In the genomic region with DNA sequence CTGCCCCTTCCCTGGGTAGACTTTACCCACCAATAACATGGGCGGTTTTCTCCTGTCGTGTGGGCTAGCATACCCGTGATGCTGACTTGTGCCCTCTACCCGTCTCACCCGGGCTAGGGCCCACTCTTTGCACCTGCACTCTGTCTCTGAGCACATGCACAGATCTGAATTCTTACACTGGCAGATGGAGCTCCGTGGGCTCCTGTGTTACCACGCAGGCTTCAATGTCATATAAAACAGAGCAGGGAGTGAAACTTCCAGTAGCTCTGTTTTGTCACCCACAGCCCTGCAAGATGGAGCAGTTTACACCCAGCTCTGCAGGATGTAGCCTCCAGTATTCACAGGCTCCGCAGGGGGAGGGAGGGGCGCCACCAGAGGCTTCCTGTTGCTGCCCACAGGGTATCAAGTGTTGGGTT, we compare ENCODE assay signal across 8 cellular contexts. TPM values are rescaled to one million over a fixed set of nuclear protein-coding genes. Genes with fewer than 3 reads are reported as not detected.
DNase-seq lines count a peak whose midpoint lies in the region; ATAC-seq and TF ChIP-seq lines count a peak whose summit lies in the region.

No MANE protein-coding gene starts in this region.

- intact Hi-C loops in mammary epithelial cell (cut with micrococcal nuclease) = no loop called here
- intact Hi-C loops in psoas muscle (cut with DNase I) = no loop called here

- in situ Hi-C loops in mammary epithelial cell (cut with MboI; ENCODE audit: low sequenced_read_pairs in 2 of 2) = no loop called here

- H3K27ac ChIP-seq in SU-DHL-6 (ENCODE audit: low read depth, low read length) (no peak overlapping the region), mammary epithelial cell (ENCODE audit: insufficient read depth, low read depth, low read length) (no peak overlapping the region), psoas muscle (no peak overlapping the region)

- no peaks in the 10 kb centered on the region for H4K20me1 ChIP-seq in SU-DHL-6 (ENCODE audit: low read depth, low read length)
- H4K20me1 ChIP-seq in mammary epithelial cell (ENCODE audit: insufficient read depth, low read length) = no peaks in the 10 kb centered on the region

- dilution Hi-C loops in mammary epithelial cell (cut with HindIII; ENCODE audit: low sequenced_read_pairs) = loop anchor here (10.0 kb wide), 1 partner anchor 114 kb away; no protein-coding TSS in a partner anchor

- no peaks in the 10 kb centered on the region for H3K36me3 ChIP-seq in SU-DHL-6 (ENCODE audit: low read length)
- no peaks in the 10 kb centered on the region for H3K36me3 ChIP-seq in mammary epithelial cell (ENCODE audit: insufficient read depth, low read length)
- no peaks in the 10 kb centered on the region for H3K36me3 ChIP-seq in psoas muscle (ENCODE audit: insufficient read depth in 1 of 2, low read depth in 1 of 2)

- H3K27me3 ChIP-seq in SU-DHL-6 (ENCODE audit: low read length) (no peaks in the 10 kb centered on the region), mammary epithelial cell (ENCODE audit: insufficient read depth, low read length) (no peaks in the 10 kb centered on the region), psoas muscle (ENCODE audit: insufficient read depth in 3 of 3, low read length in 2 of 3) (no peaks in the 10 kb centered on the region)

- WGBS in mammary epithelial cell (ENCODE audit: low coverage, missing lambda C conversion rate) = 62% methylated on average over 9 of the region's 9 CpGs
- WGBS in psoas muscle, 3 donors = 69 to 71% (median 69%) methylated on average over 9 of the region's 9 CpGs

- CTCF ChIA-PET in mammary epithelial cell (lab: Charles Lee; ENCODE audit: low non-redundant PET) = no interaction called here

- H3K4me3 ChIP-seq in SU-DHL-6 (ENCODE audit: insufficient read depth, low read length, poor library complexity, severe bottlenecking) (no peak overlapping the region), mammary epithelial cell (replicated peaks in 1 of 3; ENCODE audit: insufficient read depth in 1 of 3, low read depth in 2 of 3, low read length in 3 of 3) (peak overlapping the region in 2 of 3 experiments; percentile 73 to 92), psoas muscle (peak overlapping the region; percentile 74)

- H2AFZ ChIP-seq in SU-DHL-6 (ENCODE audit: low read depth, low read length, severe bottlenecking) (no peak overlapping the region), mammary epithelial cell (ENCODE audit: low read depth, low read length) (no peak overlapping the region)

- no peaks in the 10 kb centered on the region for H3K9me2 ChIP-seq in SU-DHL-6 (replicated peaks; ENCODE audit: insufficient read depth, low read length)

- BruUV-seq in mammary epithelial cell (replicated peaks; lab: Mats Ljungman, UMichigan) = no TSS peak

- H3K79me2 ChIP-seq in SU-DHL-6 (ENCODE audit: insufficient read depth, low read length) = peaks cover 42% of the 10 kb centered on the region
- H3K79me2 ChIP-seq in mammary epithelial cell (ENCODE audit: insufficient read depth, low read length) = peaks cover 84% of the 10 kb centered on the region

- H3K4me2 ChIP-seq in SU-DHL-6 (ENCODE audit: low read depth, low read length, poor library complexity, severe bottlenecking) (peak overlapping the region; percentile 79), mammary epithelial cell (ENCODE audit: insufficient read depth, low read depth, low read length) (peak overlapping the region; percentile 89)

- ATAC-seq in GM18907 (IDR thresholded peaks at IDR 0.05; ENCODE audit: unreplicated experiment) = peak; percentile 32
- ATAC-seq in psoas muscle = no peak
- no peak for ATAC-seq in esophagus mucosa

- H3K4me1 ChIP-seq in mammary epithelial cell (ENCODE audit: insufficient read depth, low read length) (peaks cover 68% of the 10 kb centered on the region), psoas muscle (peaks cover 33% of the 10 kb centered on the region)

- H3K9ac ChIP-seq in SU-DHL-6 (ENCODE audit: low read length) (peak overlapping the region; percentile 79), mammary epithelial cell (ENCODE audit: insufficient read depth, low read length) (no peak overlapping the region)

- TF ChIP-seq CTCF in SU-DHL-6 (IDR thresholded peaks at IDR 0.05; ENCODE audit: insufficient read depth, low read length, poor library complexity, severe bottlenecking) = no peak
- no peak for TF ChIP-seq CTCF in mammary epithelial cell (conservative IDR thresholded peaks at IDR 0.05 in 1 of 2, IDR thresholded peaks at IDR 0.05 in 1 of 2; ENCODE audit: extremely low read depth in 1 of 2, insufficient read depth in 1 of 2, low read depth in 1 of 2, low read length in 2 of 2)
- no peak for TF ChIP-seq CTCF in psoas muscle (IDR thresholded peaks at IDR 0.05)

- no peaks in the 10 kb centered on the region for H3K9me3 ChIP-seq in SU-DHL-6 (ENCODE audit: insufficient read depth, low read length)
- no peaks in the 10 kb centered on the region for H3K9me3 ChIP-seq in mammary epithelial cell (replicated peaks; ENCODE audit: insufficient read depth, low read length)
- no peaks in the 10 kb centered on the region for H3K9me3 ChIP-seq in psoas muscle

- H3F3A ChIP-seq in SU-DHL-6 (ENCODE audit: insufficient read depth) = no peaks in the 10 kb centered on the region

- no peak for DNase-seq in mammary epithelial cell
- no peak for DNase-seq in psoas muscle
- DNase-seq in HT-29 (ENCODE audit: low spot score) = no peak
- no peak for DNase-seq in NCI-H524 (lab: John Stamatoyannopoulos, UW)
- no peak for DNase-seq in DMS 273 treated with DMSO at 0.1 percent for 48 hours (lab: John Stamatoyannopoulos, UW)

RNA-seq across cellular contexts. Expression of a gene that starts 1.7 kb away (rescaled TPM):
- total RNA-seq in mammary epithelial cell = 10 to 100 TPM; 80.7 to 83.6 TPM
- polyA plus RNA-seq in mammary epithelial cell = 71.3 TPM
- polyA minus RNA-seq in mammary epithelial cell = 90.3 TPM
- 100 to 1,000 TPM in 1 of 4 donors, 10 to 100 TPM in 3; 90.2 to 138 (median 96.2) TPM for total RNA-seq in psoas muscle
- polyA plus RNA-seq in psoas muscle = 10 to 100 TPM; 57.7 to 85.4 (median 62.0) TPM
- 190 and 194 TPM in 2 replicates for total RNA-seq in HT-29 (2014; rRNA removed; shearing (Covaris generic))
- total RNA-seq in esophagus mucosa = 31.4 TPM

RNA-seq across cellular contexts. Expression of a gene that starts 32.5 kb away (rescaled TPM):
- 1 to 10 TPM; 2.3 to 2.4 TPM for total RNA-seq in mammary epithelial cell
- 2.1 TPM for polyA plus RNA-seq in mammary epithelial cell
- polyA minus RNA-seq in mammary epithelial cell = not detected
- total RNA-seq in psoas muscle = 1 to 10 TPM; 1.4 to 6.3 (median 2.4) TPM
- polyA plus RNA-seq in psoas muscle = 1 to 10 TPM; 1.2 to 2.0 (median 1.8) TPM
- 90.8 and 110 TPM in 2 replicates for total RNA-seq in HT-29 (2014; rRNA removed; shearing (Covaris generic))
- 40.9 TPM for total RNA-seq in esophagus mucosa

RNA-seq across cellular contexts. Expression of a gene that starts 42.6 kb away (rescaled TPM):
- total RNA-seq in mammary epithelial cell = under 1 TPM in 1 of 2 donors, not detected in 1; 0.17 TPM
- polyA plus RNA-seq in mammary epithelial cell = 0.03 TPM
- polyA minus RNA-seq in mammary epithelial cell = not detected
- not detected for total RNA-seq in psoas muscle
- polyA plus RNA-seq in psoas muscle = not detected
- 0.05 and 0.70 TPM in 2 replicates for total RNA-seq in HT-29 (2014; rRNA removed; shearing (Covaris generic))
- total RNA-seq in esophagus mucosa = 0.12 TPM
